In genomic region chr22:42375982-42376381, GRCh38 we compare ENCODE assay signal across 23 cellular contexts. TPM values are rescaled to one million over a fixed set of nuclear protein-coding genes. Genes with fewer than 3 reads are reported as not detected.
DNase-seq lines count a peak whose midpoint lies in the region; ATAC-seq, FAIRE-seq and TF ChIP-seq lines count a peak whose summit lies in the region.
"Had no signal": no experiment of that assay in that cellular context is flagged by ENCODE, and none has a peak within 500 bp of the region (broad histone marks: within the 10 kb centered on the region; RNA-seq: fewer than 3 reads in every experiment).

No MANE protein-coding gene starts in this region.

- TF ChIP-seq EP300 in HepG2 (IDR thresholded peaks at IDR 0.05; ENCODE audit: low read depth in 2 of 2, low read length in 2 of 2) (no peak), HepG2 (CRISPR knock-in tag; IDR thresholded peaks at IDR 0.05; ENCODE audit: borderline replicate concordance) (no peak)

- DNase-seq in right lobe of liver (peak in 1 of 3 donors; percentile 64), HepG2 (ENCODE audit: low spot score) (no peak), Right ventricle myocardium superior (no peak), mesenchymal stem cell (no peak), aorta (peak in 1 of 2 donors; percentile 76), putamen (ENCODE audit: low spot score) (no peak)
- DNase-seq: activated effector memory CD4-positive, alpha-beta T cell treated with anti-CD3 and anti-CD28 coated beads, Interleukin-2, amount 50 U/mL, for 16 hours; amniotic stem cell; CD4-positive, alpha-beta T cell; central memory CD4-positive, alpha-beta T cell; effector CD4-positive, alpha-beta T cell; mammary epithelial cell; MV-4-11; NCI-H1930; stimulated activated CD4-positive, alpha-beta T cell treated with anti-CD3 and anti-CD28 coated beads, Interleukin-4, amount 100 ng/mL, for 24 hours; T-cell had no signal

- H3K18ac ChIP-seq in mesenchymal stem cell (ENCODE audit: low read depth in 1 of 2, low read length in 2 of 2), result peak overlapping the region in 1 of 2 experiments; percentile 11

- CTCF ChIA-PET in HepG2 (lab: Yijun Ruan, JAX; ENCODE audit: low intra/inter-chr PET ratio, low total read pairs), result interaction anchor here (2.0 kb wide), 1 partner anchor 61 kb away, joined by 12 read pairs; no protein-coding TSS in a partner anchor

- no peak overlapping the region for H3K4me2 ChIP-seq in HepG2 (ENCODE audit: low read depth, low read length)
- no peak overlapping the region for H3K4me2 ChIP-seq in mesenchymal stem cell (ENCODE audit: low read length, poor library complexity, severe bottlenecking)
- H3K4me2 ChIP-seq: smooth muscle cell had no signal

- H3K4me1 ChIP-seq in right lobe of liver (no peaks in the 10 kb centered on the region), HepG2 (ENCODE audit: insufficient read depth, low read length) (peaks cover 15% of the 10 kb centered on the region), mesenchymal stem cell (ENCODE audit: control insufficient read depth, insufficient read depth, low read depth, low read length) (peaks cover 8% of the 10 kb centered on the region), aorta (ENCODE audit: control insufficient read depth in 1 of 2, insufficient read depth in 2 of 2, low read length in 2 of 2) (no peaks in the 10 kb centered on the region)

- H2BK120ac ChIP-seq in mesenchymal stem cell (ENCODE audit: low read depth, low read length), result no peak overlapping the region

- no peaks in the 10 kb centered on the region for H4K20me1 ChIP-seq in HepG2 (ENCODE audit: insufficient read depth, low read length)

- peak overlapping the region; percentile 4 for H4K91ac ChIP-seq in mesenchymal stem cell (ENCODE audit: low read length)

- in situ Hi-C loops in HepG2 (cut with HindIII; ENCODE audit: extremely low pct_ligation_motif_present, low pct_unique_long_range_greater_than_20kb), result no loop called here

- H3K27ac ChIP-seq in right lobe of liver (peak overlapping the region in 1 of 3 donors; percentile 47), HepG2 (ENCODE audit: extremely low read length, insufficient read depth, low read length) (no peak overlapping the region), mesenchymal stem cell (ENCODE audit: low read length, poor library complexity, severe bottlenecking) (no peak overlapping the region), aorta (ENCODE audit: low read depth in 1 of 2, low read length in 2 of 2) (no peak overlapping the region)
- H3K27ac ChIP-seq: HL-60 had no signal

- no peak overlapping the region for H2BK12ac ChIP-seq in mesenchymal stem cell (ENCODE audit: low read length in 2 of 2)

- no peak for FAIRE-seq in HepG2 (lab: Jason Lieb, UNC)
- FAIRE-seq: GM12892, pancreas had no signal

- H3K14ac ChIP-seq in mesenchymal stem cell (ENCODE audit: low read length in 2 of 2), result no peak overlapping the region

- TF ChIP-seq CTCF in right lobe of liver (IDR thresholded peaks at IDR 0.05) (no peak), HepG2 (CRISPR knock-in tag; IDR thresholded peaks at IDR 0.05) (no peak)

- BruUV-seq in HepG2 (replicated peaks; lab: Mats Ljungman, UMichigan), result no TSS peak

- no peak overlapping the region for H3K23ac ChIP-seq in mesenchymal stem cell (ENCODE audit: low read length in 2 of 2)

- H4K8ac ChIP-seq in mesenchymal stem cell (ENCODE audit: low read length), result no peak overlapping the region

- H3K4ac ChIP-seq in mesenchymal stem cell (ENCODE audit: low read depth in 1 of 2, low read length in 2 of 2), result no peak overlapping the region

- H3K4me3 ChIP-seq in right lobe of liver (no peak overlapping the region), HepG2 (replicated peaks in 1 of 3; ENCODE audit: insufficient read depth in 1 of 3, low read depth in 2 of 3, low read length in 3 of 3) (no peak overlapping the region), mesenchymal stem cell (ENCODE audit: insufficient read depth in 1 of 2, low read depth in 1 of 2, low read length in 2 of 2) (no peak overlapping the region), aorta (ENCODE audit: low read length in 2 of 2) (no peak overlapping the region)
- H3K4me3 ChIP-seq: pancreas, smooth muscle cell had no signal

- H3K79me1 ChIP-seq in mesenchymal stem cell (replicated peaks; ENCODE audit: low read length, poor library complexity, severe bottlenecking), result no peaks in the 10 kb centered on the region

- H3K9ac ChIP-seq in HepG2 (ENCODE audit: insufficient read depth, low read depth, low read length) (no peak overlapping the region), mesenchymal stem cell (ENCODE audit: low read length) (no peak overlapping the region)

- H3K27me3 ChIP-seq in right lobe of liver (no peaks in the 10 kb centered on the region), HepG2 (ENCODE audit: control insufficient read depth in 1 of 2, insufficient read depth in 2 of 2, low read length in 2 of 2) (peaks cover 0 to 20% of the 10 kb centered on the region in 2 experiments; a peak in 3 of 5 replicates), mesenchymal stem cell (ENCODE audit: control insufficient read depth in 1 of 2, insufficient read depth in 1 of 2, low read length in 2 of 2) (peaks cover 20 to 35% of the 10 kb centered on the region in 2 experiments), aorta (ENCODE audit: control insufficient read depth in 1 of 2, insufficient read depth in 2 of 2, low read length in 1 of 2) (peaks cover 0 to 2% of the 10 kb centered on the region in 2 donors)
- H3K27me3 ChIP-seq: pancreas had no signal

- H3K79me2 ChIP-seq in HepG2 (ENCODE audit: insufficient read depth, low read length), result no peaks in the 10 kb centered on the region

- WGBS in right lobe of liver (ENCODE audit: insufficient coverage, low coverage, low lambda C conversion rate, missing lambda C conversion rate), result 40% methylated on average over 3 of the region's 5 CpGs
- WGBS in HepG2 (ENCODE audit: low lambda C conversion rate), result 41% methylated on average over 5 of the region's 5 CpGs
- WGBS in mesenchymal stem cell, result 96% methylated on average over 4 of the region's 5 CpGs
- 75 to 82% methylated on average over 5 of the region's 5 CpGs for WGBS in aorta, 2 donors

- ATAC-seq in right lobe of liver (peak; percentile 36 to 72 (median 58)), HepG2 (no peak), Right ventricle myocardium superior (ENCODE audit: poor library complexity) (peak; percentile 59), aorta (ENCODE audit: low FRiP score) (peak; percentile 37), GM18519 (IDR thresholded peaks at IDR 0.05; ENCODE audit: low FRiP score, unreplicated experiment) (no peak), GM19463 (IDR thresholded peaks at IDR 0.05; ENCODE audit: unreplicated experiment) (no peak)
- ATAC-seq: T-cell had no signal

- no peaks in the 10 kb centered on the region for H3K9me3 ChIP-seq in right lobe of liver
- H3K9me3 ChIP-seq in HepG2 (ENCODE audit: low read length), result no peaks in the 10 kb centered on the region
- H3K9me3 ChIP-seq in mesenchymal stem cell (ENCODE audit: control insufficient read depth, low read length), result no peaks in the 10 kb centered on the region
- H3K9me3 ChIP-seq in aorta (ENCODE audit: control insufficient read depth, low read length), result no peaks in the 10 kb centered on the region
- H3K9me3 ChIP-seq: pancreas had no signal

- H3K36me3 ChIP-seq in right lobe of liver, result no peaks in the 10 kb centered on the region
- no peaks in the 10 kb centered on the region for H3K36me3 ChIP-seq in HepG2 (replicated peaks in 1 of 2; ENCODE audit: control insufficient read depth in 1 of 2, insufficient read depth in 2 of 2, low read length in 2 of 2)
- no peaks in the 10 kb centered on the region for H3K36me3 ChIP-seq in mesenchymal stem cell (ENCODE audit: control insufficient read depth in 1 of 2, insufficient read depth in 2 of 2, low read depth in 1 of 2, low read length in 2 of 2)
- H3K36me3 ChIP-seq in aorta (ENCODE audit: control insufficient read depth in 1 of 2, insufficient read depth in 2 of 2, low read length in 1 of 2), result no peaks in the 10 kb centered on the region
- H3K36me3 ChIP-seq: pancreas had no signal

- POLR2A ChIA-PET in HepG2 (lab: Yijun Ruan, JAX), result no interaction called here

- intact Hi-C loops in right lobe of liver (cut with DNase I) (no loop called here), HepG2 (cut with micrococcal nuclease; ENCODE audit: unreplicated experiment) (no loop called here), Right ventricle myocardium superior (cut with DNase I) (no loop called here), aorta (cut with DNase I) (no loop called here)

- TF ChIP-seq RAD21 in HepG2 (CRISPR knock-in tag; IDR thresholded peaks at IDR 0.05), result no peak

- H2AFZ ChIP-seq in HepG2 (ENCODE audit: low read length) (no peak overlapping the region), mesenchymal stem cell (ENCODE audit: low read depth, low read length) (no peak overlapping the region)

- TF ChIP-seq POLR2A in right lobe of liver (IDR thresholded peaks at IDR 0.05) (peak; percentile 12), HepG2 (IDR thresholded peaks at IDR 0.05; ENCODE audit: insufficient read depth in 1 of 2, low read depth in 2 of 2, low read length in 2 of 2) (no peak)

- H2BK15ac ChIP-seq in mesenchymal stem cell (ENCODE audit: low read depth, poor library complexity, severe bottlenecking), result no peak overlapping the region

- no peak overlapping the region for H2BK5ac ChIP-seq in mesenchymal stem cell (ENCODE audit: low read depth, low read length, poor library complexity, severe bottlenecking)

- no peak overlapping the region for H2AK5ac ChIP-seq in mesenchymal stem cell (ENCODE audit: low read length, severe bottlenecking)

RNA-seq across cellular contexts. Expression of gene NFAM1, which starts 56.2 kb away (rescaled TPM):
- 1 to 10 TPM; 2.1 to 6.6 (median 2.4) TPM for total RNA-seq in right lobe of liver
- not detected in 2 replicates for total RNA-seq in HepG2 (2016; rRNA removed; fragmentation: Illumina TruSeq; extraction: Trizol)
- total RNA-seq in HepG2 (2016; cell fraction: cytosol; rRNA removed; fragmentation: Illumina TruSeq; extraction: Trizol; ENCODE audit: low read depth), result not detected in 2 replicates
- total RNA-seq in HepG2 (2016; cell fraction: insoluble cytoplasmic fraction; rRNA removed; fragmentation: Illumina TruSeq; extraction: Trizol), result not detected in 2 replicates
- total RNA-seq in HepG2 (2016; cell fraction: membrane; rRNA removed; fragmentation: Illumina TruSeq; extraction: Trizol), result not detected in 2 replicates
- not detected in 2 replicates for total RNA-seq in HepG2 (2016; cell fraction: nucleus; rRNA removed; fragmentation: Illumina TruSeq; extraction: Trizol)
- 0.03 and 0.10 TPM in 2 replicates for polyA plus RNA-seq in HepG2 (2011; rRNA removed)
- 0.01 TPM in 2 replicates for polyA plus RNA-seq in HepG2 (2011; cell fraction: cytosol; rRNA removed)
- polyA plus RNA-seq in HepG2 (2011; cell fraction: nucleus; rRNA removed), result 0.05 TPM in 1 of 2 replicates, not detected in the other
- polyA plus RNA-seq in HepG2 (2012), result 0.24 and 0.35 TPM in 2 replicates
- polyA plus RNA-seq in HepG2 (2016; cell fraction: cytosol; fragmentation: Illumina TruSeq; extraction: Trizol; ENCODE audit: low read depth), result not detected in 2 replicates
- not detected in 2 replicates for polyA plus RNA-seq in HepG2 (2016; cell fraction: insoluble cytoplasmic fraction; fragmentation: Illumina TruSeq; extraction: Trizol; ENCODE audit: low read depth)
- not detected in 2 replicates for polyA plus RNA-seq in HepG2 (2016; cell fraction: membrane; fragmentation: Illumina TruSeq; extraction: Trizol; ENCODE audit: low read depth)
- polyA plus RNA-seq in HepG2 (2016; cell fraction: nucleus; fragmentation: Illumina TruSeq; extraction: Trizol; ENCODE audit: insufficient read depth, low read depth), result not detected in 2 replicates
- polyA minus RNA-seq in HepG2 (2011; rRNA and poly(A)+ RNA removed; ENCODE audit: low replicate concordance), result 0.05 TPM in 1 of 2 replicates, not detected in the other
- not detected in 2 replicates for polyA minus RNA-seq in HepG2 (2011; cell fraction: cytosol; rRNA and poly(A)+ RNA removed)
- polyA minus RNA-seq in HepG2 (2011; cell fraction: nucleus; rRNA and poly(A)+ RNA removed), result not detected in 2 replicates
- total RNA-seq in Right ventricle myocardium superior, result 1.9 TPM
- polyA plus RNA-seq in mesenchymal stem cell (2013, experiment 1 of 2), result 0.03 TPM
- polyA plus RNA-seq in mesenchymal stem cell (2013, experiment 2 of 2), result 0.03 TPM
- total RNA-seq in aorta, result 10 to 100 TPM in 1 of 2 donors, 1 to 10 TPM in 1; 5.3 to 10.5 TPM
- polyA plus RNA-seq in aorta, result 1 to 10 TPM in 1 of 2 donors, under 1 TPM in 1; 0.38 to 2.6 TPM
- total RNA-seq: RPMI7951, smooth muscle cell had no signal
- polyA plus RNA-seq: mammary epithelial cell, smooth muscle cell had no signal

Comparison
In these comparisons a context has a peak if more than half of its experiments do, and no peak if none do; other contexts are left out.
1. ATAC-seq: peak in right lobe of liver (4 of 4), Right ventricle myocardium superior (single experiment) and aorta (single experiment); none in HepG2 (single experiment), GM18519 (single experiment) and GM19463 (single experiment).